ENCODE assay signal across 12 cellular contexts in genomic region chr13:103386341-103386740, GRCh38.
A peak's percentile ranks its signal among the peaks of the same experiment; 100 is the strongest.
DNase-seq lines count a peak whose midpoint lies in the region; FAIRE-seq and TF ChIP-seq lines count a peak whose summit lies in the region.
"Had no signal": no experiment of that assay in that cellular context is flagged by ENCODE, and none has a peak within 500 bp of the region (broad histone marks: within the 10 kb centered on the region; RNA-seq: fewer than 3 reads in every experiment).

No MANE protein-coding gene starts in this region.

- no peaks in the 10 kb centered on the region for H3K27me3 Mint-ChIP-seq in activated CD4-positive, alpha-beta memory T cell treated with anti-CD3 and anti-CD28 coated beads for 36 hours
- H3K27me3 Mint-ChIP-seq: activated naive CD4-positive, alpha-beta T cell treated with anti-CD3 and anti-CD28 coated beads, Interleukin-2, amount 50 U/mL, for 24 hours had no signal

- H3K4me3 ChIP-seq in epithelial cell of proximal tubule (ENCODE audit: low read depth, low read length) (no peak overlapping the region), small intestine (ENCODE audit: low read depth in 1 of 2, low read length in 2 of 2) (no peak overlapping the region), uterus (no peak overlapping the region)
- H3K4me3 ChIP-seq: thyroid gland had no signal

- peak; percentile 62 for FAIRE-seq in H54 (lab: Jason Lieb, UNC)
- no peak for FAIRE-seq in small intestine (lab: Jason Lieb, UNC)

- no peak overlapping the region for H3K4me3 Mint-ChIP-seq in activated CD4-positive, alpha-beta memory T cell treated with anti-CD3 and anti-CD28 coated beads for 36 hours
- H3K4me3 Mint-ChIP-seq: activated naive CD4-positive, alpha-beta T cell treated with anti-CD3 and anti-CD28 coated beads, Interleukin-2, amount 50 U/mL, for 24 hours had no signal

- no peaks in the 10 kb centered on the region for H3K36me3 Mint-ChIP-seq in activated CD4-positive, alpha-beta memory T cell treated with anti-CD3 and anti-CD28 coated beads for 36 hours
- H3K36me3 Mint-ChIP-seq: activated naive CD4-positive, alpha-beta T cell treated with anti-CD3 and anti-CD28 coated beads, Interleukin-2, amount 50 U/mL, for 24 hours had no signal

- H3K4me1 ChIP-seq in small intestine (ENCODE audit: control insufficient read depth in 2 of 2, insufficient read depth in 1 of 2, low read depth in 1 of 2, low read length in 1 of 2) (no peaks in the 10 kb centered on the region), uterus (no peaks in the 10 kb centered on the region)
- H3K4me1 ChIP-seq: thyroid gland had no signal

- CTCF ChIA-PET in RWPE1 (lab: Yijun Ruan, JAX) = no interaction called here
- CTCF ChIA-PET in activated CD4-positive, alpha-beta memory T cell treated with anti-CD3 and anti-CD28 coated beads for 36 hours (lab: Charles Lee) = no interaction called here

- no peak for TF ChIP-seq CTCF in RWPE1 (conservative IDR thresholded peaks at IDR 0.05; ENCODE audit: low read depth)
- no peak for TF ChIP-seq CTCF in epithelial cell of proximal tubule (conservative IDR thresholded peaks at IDR 0.05; ENCODE audit: low read depth, low read length)
- TF ChIP-seq CTCF in uterus (IDR thresholded peaks at IDR 0.05) = no peak

- H3K9me3 Mint-ChIP-seq in activated CD4-positive, alpha-beta memory T cell treated with anti-CD3 and anti-CD28 coated beads for 36 hours = peaks cover 23% of the 10 kb centered on the region
- H3K9me3 Mint-ChIP-seq: activated naive CD4-positive, alpha-beta T cell treated with anti-CD3 and anti-CD28 coated beads, Interleukin-2, amount 50 U/mL, for 24 hours had no signal

- 68 to 75% (median 73%) methylated on average over 3 of the region's 3 CpGs for WGBS in small intestine, 3 donors

- no peak for TF ChIP-seq POLR2A in H54 (IDR thresholded peaks at IDR 0.05; ENCODE audit: low read depth, low read length)
- TF ChIP-seq POLR2A in uterus (IDR thresholded peaks at IDR 0.05) = no peak

- no peaks in the 10 kb centered on the region for H3K4me1 Mint-ChIP-seq in activated CD4-positive, alpha-beta memory T cell treated with anti-CD3 and anti-CD28 coated beads for 36 hours (ENCODE audit: low read depth)
- H3K4me1 Mint-ChIP-seq: activated naive CD4-positive, alpha-beta T cell treated with anti-CD3 and anti-CD28 coated beads, Interleukin-2, amount 50 U/mL, for 24 hours had no signal

- no peak overlapping the region for H3K27ac Mint-ChIP-seq in activated CD4-positive, alpha-beta memory T cell treated with anti-CD3 and anti-CD28 coated beads for 36 hours
- H3K27ac Mint-ChIP-seq: activated naive CD4-positive, alpha-beta T cell treated with anti-CD3 and anti-CD28 coated beads, Interleukin-2, amount 50 U/mL, for 24 hours had no signal

- H3K27me3 ChIP-seq in small intestine (ENCODE audit: control insufficient read depth in 2 of 2, insufficient read depth in 2 of 2, low read length in 2 of 2) = no peaks in the 10 kb centered on the region
- no peaks in the 10 kb centered on the region for H3K27me3 ChIP-seq in uterus
- H3K27me3 ChIP-seq: thyroid gland had no signal

- H3K27ac ChIP-seq in RWPE1 (no peak overlapping the region), small intestine (ENCODE audit: low read depth in 1 of 2, low read length in 1 of 2) (no peak overlapping the region), uterus (no peak overlapping the region)
- H3K27ac ChIP-seq: thyroid gland had no signal

- peak; percentile 7 for DNase-seq in H54 (ENCODE audit: insufficient read length, low spot score)
- peak; percentile 12 for DNase-seq in RWPE1 (ENCODE audit: low spot score)
- peak; percentile 67 for DNase-seq in epithelial cell of proximal tubule (ENCODE audit: low read depth)
- peak; percentile 61 for DNase-seq in left kidney (ENCODE audit: low read depth, low spot score)
- DNase-seq in small intestine = no peak
- DNase-seq in GM03348 (ENCODE audit: low spot score) = no peak
- DNase-seq in activated CD4-positive, alpha-beta memory T cell treated with anti-CD3 and anti-CD28 coated beads for 36 hours = no peak
- DNase-seq in uterus = no peak
- DNase-seq: activated CD8-positive, alpha-beta memory T cell treated with anti-CD3 and anti-CD28 coated beads, Interleukin-2, amount 50 U/mL, for 4 hours; MV-4-11; thyroid gland had no signal

- POLR2A ChIA-PET in RWPE1 (lab: Yijun Ruan, JAX; ENCODE audit: low non-redundant PET) = no interaction called here
- POLR2A ChIA-PET in activated CD4-positive, alpha-beta memory T cell treated with anti-CD3 and anti-CD28 coated beads for 36 hours (lab: Charles Lee) = no interaction called here

- H3K36me3 ChIP-seq in small intestine (ENCODE audit: control insufficient read depth in 2 of 2, insufficient read depth in 2 of 2, low read length in 2 of 2) = no peaks in the 10 kb centered on the region
- H3K36me3 ChIP-seq in uterus = no peaks in the 10 kb centered on the region
- H3K36me3 ChIP-seq: thyroid gland had no signal

- intact Hi-C loops in activated CD4-positive, alpha-beta memory T cell treated with anti-CD3 and anti-CD28 coated beads for 36 hours (cut with micrococcal nuclease) = no loop called here
- intact Hi-C loops in uterus (cut with DNase I; ENCODE audit: low total_unique reads) = no loop called here

- H3K9me3 ChIP-seq in small intestine (ENCODE audit: control insufficient read depth, low read depth) (no peaks in the 10 kb centered on the region), uterus (no peaks in the 10 kb centered on the region)
- H3K9me3 ChIP-seq: thyroid gland had no signal

Comparison
In these comparisons a context has a peak if more than half of its experiments do, and no peak if none do; other contexts are left out.
1. DNase-seq: peak in H54 (single experiment), RWPE1 (single experiment), epithelial cell of proximal tubule (single experiment) and left kidney (single experiment); none in small intestine (single experiment), GM03348 (single experiment), activated CD4-positive, alpha-beta memory T cell treated with anti-CD3 and anti-CD28 coated beads for 36 hours (single experiment) and uterus (0 of 2).